ENCODE assay signal across 1 cellular context in genomic region chr7:150323682-150324365, GRCh38.
TF ChIP-seq lines count a peak whose summit lies in the region.

No MANE protein-coding gene starts in this region.

TF ChIP-seq in IMR-90, 13 proteins besides CTCF, POLR2A, EP300 and RAD21:
- no peak for TF ChIP-seq MXI1 (IDR thresholded peaks at IDR 0.05; ENCODE audit: borderline replicate concordance, low read depth, low read length)
- no peak for TF ChIP-seq MAFK (IDR thresholded peaks at IDR 0.05; ENCODE audit: low read depth, low read length)
- TF ChIP-seq BHLHE40 (IDR thresholded peaks at IDR 0.05; ENCODE audit: low read depth, low read length): no peak
- no peak for TF ChIP-seq ELK1 (IDR thresholded peaks at IDR 0.05; ENCODE audit: borderline replicate concordance, low read depth, low read length)
- TF ChIP-seq NFE2L2 (IDR thresholded peaks at IDR 0.05; ENCODE audit: low read depth, low read length): no peak
- no peak for TF ChIP-seq FOS (IDR thresholded peaks at IDR 0.05; ENCODE audit: low read depth, low read length)
- TF ChIP-seq CEBPB (IDR thresholded peaks at IDR 0.05; ENCODE audit: low read depth, low read length): no peak
- TF ChIP-seq SMC3 (IDR thresholded peaks at IDR 0.05; ENCODE audit: low read depth, low read length): no peak
- TF ChIP-seq RCOR1 (IDR thresholded peaks at IDR 0.05; ENCODE audit: insufficient replicate concordance, low read length): no peak
- no peak for TF ChIP-seq MAZ (IDR thresholded peaks at IDR 0.05; ENCODE audit: borderline replicate concordance, low read depth, low read length)
- TF ChIP-seq CHD1 (IDR thresholded peaks at IDR 0.05; ENCODE audit: low read depth, low read length): no peak
- TF ChIP-seq RFX5 (IDR thresholded peaks at IDR 0.05; ENCODE audit: low read depth, low read length): no peak
- TF ChIP-seq USF2 (IDR thresholded peaks at IDR 0.05; ENCODE audit: low read depth, low read length): no peak
